In the genomic region with DNA sequence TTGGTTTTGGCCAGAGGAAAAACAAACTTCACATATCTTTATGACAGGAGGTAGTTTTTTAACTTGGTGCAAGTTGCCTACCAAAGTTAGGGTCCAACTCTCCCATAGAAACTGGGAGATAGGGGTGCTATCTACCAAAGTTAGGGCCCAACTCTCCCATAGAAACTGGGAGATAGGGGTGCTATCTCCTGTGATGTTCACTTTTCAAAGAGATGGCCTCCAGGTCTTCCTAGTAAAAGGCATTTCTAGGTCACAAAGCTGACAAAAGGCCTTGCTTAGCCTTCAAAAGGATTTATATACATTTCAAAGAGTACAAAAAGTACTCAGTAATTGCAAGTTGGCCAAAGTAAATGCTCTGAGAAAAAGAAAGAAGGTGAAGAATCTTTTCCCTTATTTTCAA, we compare ENCODE assay signal across 2 cellular contexts.
A peak's percentile ranks its signal among the peaks of the same experiment; 100 is the strongest.
TF ChIP-seq lines count a peak whose summit lies in the region.

No MANE protein-coding gene starts in this region.

TF ChIP-seq in GM23338, 12 proteins besides CTCF, POLR2A, EP300 and RAD21 (continued from another document):
- TF ChIP-seq, protein P1, sequence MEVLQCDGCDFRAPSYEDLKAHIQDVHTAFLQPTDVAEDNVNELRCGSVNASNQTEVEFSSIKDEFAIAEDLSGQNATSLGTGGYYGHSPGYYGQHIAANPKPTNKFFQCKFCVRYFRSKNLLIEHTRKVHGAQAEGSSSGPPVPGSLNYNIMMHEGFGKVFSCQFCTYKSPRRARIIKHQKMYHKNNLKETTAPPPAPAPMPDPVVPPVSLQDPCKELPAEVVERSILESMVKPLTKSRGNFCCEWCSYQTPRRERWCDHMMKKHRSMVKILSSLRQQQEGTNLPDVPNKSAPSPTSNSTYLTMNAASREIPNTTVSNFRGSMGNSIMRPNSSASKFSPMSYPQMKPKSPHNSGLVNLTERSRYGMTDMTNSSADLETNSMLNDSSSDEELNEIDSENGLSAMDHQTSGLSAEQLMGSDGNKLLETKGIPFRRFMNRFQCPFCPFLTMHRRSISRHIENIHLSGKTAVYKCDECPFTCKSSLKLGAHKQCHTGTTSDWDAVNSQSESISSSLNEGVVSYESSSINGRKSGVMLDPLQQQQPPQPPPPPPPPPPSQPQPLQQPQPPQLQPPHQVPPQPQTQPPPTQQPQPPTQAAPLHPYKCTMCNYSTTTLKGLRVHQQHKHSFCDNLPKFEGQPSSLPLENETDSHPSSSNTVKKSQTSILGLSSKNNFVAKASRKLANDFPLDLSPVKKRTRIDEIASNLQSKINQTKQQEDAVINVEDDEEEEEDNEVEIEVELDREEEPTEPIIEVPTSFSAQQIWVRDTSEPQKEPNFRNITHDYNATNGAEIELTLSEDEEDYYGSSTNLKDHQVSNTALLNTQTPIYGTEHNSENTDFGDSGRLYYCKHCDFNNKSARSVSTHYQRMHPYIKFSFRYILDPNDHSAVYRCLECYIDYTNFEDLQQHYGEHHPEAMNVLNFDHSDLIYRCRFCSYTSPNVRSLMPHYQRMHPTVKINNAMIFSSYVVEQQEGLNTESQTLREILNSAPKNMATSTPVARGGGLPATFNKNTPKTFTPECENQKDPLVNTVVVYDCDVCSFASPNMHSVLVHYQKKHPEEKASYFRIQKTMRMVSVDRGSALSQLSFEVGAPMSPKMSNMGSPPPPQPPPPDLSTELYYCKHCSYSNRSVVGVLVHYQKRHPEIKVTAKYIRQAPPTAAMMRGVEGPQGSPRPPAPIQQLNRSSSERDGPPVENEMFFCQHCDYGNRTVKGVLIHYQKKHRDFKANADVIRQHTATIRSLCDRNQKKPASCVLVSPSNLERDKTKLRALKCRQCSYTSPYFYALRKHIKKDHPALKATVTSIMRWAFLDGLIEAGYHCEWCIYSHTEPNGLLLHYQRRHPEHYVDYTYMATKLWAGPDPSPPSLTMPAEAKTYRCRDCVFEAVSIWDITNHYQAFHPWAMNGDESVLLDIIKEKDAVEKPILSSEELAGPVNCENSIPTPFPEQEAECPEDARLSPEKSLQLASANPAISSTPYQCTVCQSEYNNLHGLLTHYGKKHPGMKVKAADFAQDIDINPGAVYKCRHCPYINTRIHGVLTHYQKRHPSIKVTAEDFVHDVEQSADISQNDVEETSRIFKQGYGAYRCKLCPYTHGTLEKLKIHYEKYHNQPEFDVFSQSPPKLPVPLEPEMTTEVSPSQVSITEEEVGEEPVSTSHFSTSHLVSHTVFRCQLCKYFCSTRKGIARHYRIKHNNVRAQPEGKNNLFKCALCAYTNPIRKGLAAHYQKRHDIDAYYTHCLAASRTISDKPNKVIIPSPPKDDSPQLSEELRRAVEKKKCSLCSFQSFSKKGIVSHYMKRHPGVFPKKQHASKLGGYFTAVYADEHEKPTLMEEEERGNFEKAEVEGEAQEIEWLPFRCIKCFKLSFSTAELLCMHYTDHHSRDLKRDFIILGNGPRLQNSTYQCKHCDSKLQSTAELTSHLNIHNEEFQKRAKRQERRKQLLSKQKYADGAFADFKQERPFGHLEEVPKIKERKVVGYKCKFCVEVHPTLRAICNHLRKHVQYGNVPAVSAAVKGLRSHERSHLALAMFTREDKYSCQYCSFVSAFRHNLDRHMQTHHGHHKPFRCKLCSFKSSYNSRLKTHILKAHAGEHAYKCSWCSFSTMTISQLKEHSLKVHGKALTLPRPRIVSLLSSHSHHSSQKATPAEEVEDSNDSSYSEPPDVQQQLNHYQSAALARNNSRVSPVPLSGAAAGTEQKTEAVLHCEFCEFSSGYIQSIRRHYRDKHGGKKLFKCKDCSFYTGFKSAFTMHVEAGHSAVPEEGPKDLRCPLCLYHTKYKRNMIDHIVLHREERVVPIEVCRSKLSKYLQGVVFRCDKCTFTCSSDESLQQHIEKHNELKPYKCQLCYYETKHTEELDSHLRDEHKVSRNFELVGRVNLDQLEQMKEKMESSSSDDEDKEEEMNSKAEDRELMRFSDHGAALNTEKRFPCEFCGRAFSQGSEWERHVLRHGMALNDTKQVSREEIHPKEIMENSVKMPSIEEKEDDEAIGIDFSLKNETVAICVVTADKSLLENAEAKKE (CRISPR knock-in tag; IDR thresholded peaks at IDR 0.05), result 0 out of 2 replicates have a peak, but pooled peaks have one; percentile 18
- TF ChIP-seq NANOG (IDR thresholded peaks at IDR 0.05; ENCODE audit: borderline replicate concordance), result peak; percentile 26; the same call in 1 of the 2 replicates
- TF ChIP-seq ZNF114 (CRISPR knock-in tag; IDR thresholded peaks at IDR 0.05), result no peak

TF ChIP-seq in HepG2, 621 proteins besides CTCF, POLR2A, EP300 and RAD21:
- TF ChIP-seq, protein P2, sequence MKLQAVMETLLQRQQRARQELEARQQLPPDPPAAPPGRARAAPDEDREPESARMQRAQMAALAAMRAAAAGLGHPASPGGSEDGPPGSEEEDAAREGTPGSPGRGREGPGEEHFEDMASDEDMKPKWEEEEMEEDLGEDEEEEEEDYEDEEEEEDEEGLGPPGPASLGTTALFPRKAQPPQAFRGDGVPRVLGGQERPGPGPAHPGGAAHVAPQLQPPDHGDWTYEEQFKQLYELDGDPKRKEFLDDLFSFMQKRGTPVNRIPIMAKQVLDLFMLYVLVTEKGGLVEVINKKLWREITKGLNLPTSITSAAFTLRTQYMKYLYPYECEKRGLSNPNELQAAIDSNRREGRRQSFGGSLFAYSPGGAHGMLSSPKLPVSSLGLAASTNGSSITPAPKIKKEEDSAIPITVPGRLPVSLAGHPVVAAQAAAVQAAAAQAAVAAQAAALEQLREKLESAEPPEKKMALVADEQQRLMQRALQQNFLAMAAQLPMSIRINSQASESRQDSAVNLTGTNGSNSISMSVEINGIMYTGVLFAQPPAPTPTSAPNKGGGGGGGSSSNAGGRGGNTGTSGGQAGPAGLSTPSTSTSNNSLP (IDR thresholded peaks at IDR 0.05; ENCODE audit: low read depth, low read length), result no peak
- TF ChIP-seq SALL2 (CRISPR knock-in tag; IDR thresholded peaks at IDR 0.05) (no peak), ZNF644 (CRISPR knock-in tag; IDR thresholded peaks at IDR 0.05; ENCODE audit: low read depth) (no peak), USF2 (IDR thresholded peaks at IDR 0.05; ENCODE audit: low read depth, low read length) (no peak), USF2 (CRISPR knock-in tag; IDR thresholded peaks at IDR 0.05; ENCODE audit: borderline replicate concordance) (no peak), PLSCR1 (CRISPR knock-in tag; IDR thresholded peaks at IDR 0.05; ENCODE audit: borderline replicate concordance) (no peak), MAFG (CRISPR knock-in tag; IDR thresholded peaks at IDR 0.05) (no peak), ZNF782 (CRISPR knock-in tag; IDR thresholded peaks at IDR 0.05; ENCODE audit: borderline replicate concordance) (no peak), GATA4 (IDR thresholded peaks at IDR 0.05; ENCODE audit: borderline replicate concordance, low read depth) (no peak), GTF3A (CRISPR knock-in tag; conservative IDR thresholded peaks at IDR 0.05) (no peak), ZNF569 (CRISPR knock-in tag; IDR thresholded peaks at IDR 0.05; ENCODE audit: borderline replicate concordance) (no peak), KLF12 (CRISPR knock-in tag; IDR thresholded peaks at IDR 0.05; ENCODE audit: borderline replicate concordance) (no peak), CENPX (CRISPR knock-in tag; IDR thresholded peaks at IDR 0.05) (no peak)
- TF ChIP-seq, protein P3, sequence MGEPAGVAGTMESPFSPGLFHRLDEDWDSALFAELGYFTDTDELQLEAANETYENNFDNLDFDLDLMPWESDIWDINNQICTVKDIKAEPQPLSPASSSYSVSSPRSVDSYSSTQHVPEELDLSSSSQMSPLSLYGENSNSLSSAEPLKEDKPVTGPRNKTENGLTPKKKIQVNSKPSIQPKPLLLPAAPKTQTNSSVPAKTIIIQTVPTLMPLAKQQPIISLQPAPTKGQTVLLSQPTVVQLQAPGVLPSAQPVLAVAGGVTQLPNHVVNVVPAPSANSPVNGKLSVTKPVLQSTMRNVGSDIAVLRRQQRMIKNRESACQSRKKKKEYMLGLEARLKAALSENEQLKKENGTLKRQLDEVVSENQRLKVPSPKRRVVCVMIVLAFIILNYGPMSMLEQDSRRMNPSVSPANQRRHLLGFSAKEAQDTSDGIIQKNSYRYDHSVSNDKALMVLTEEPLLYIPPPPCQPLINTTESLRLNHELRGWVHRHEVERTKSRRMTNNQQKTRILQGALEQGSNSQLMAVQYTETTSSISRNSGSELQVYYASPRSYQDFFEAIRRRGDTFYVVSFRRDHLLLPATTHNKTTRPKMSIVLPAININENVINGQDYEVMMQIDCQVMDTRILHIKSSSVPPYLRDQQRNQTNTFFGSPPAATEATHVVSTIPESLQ (CRISPR knock-in tag; conservative IDR thresholded peaks at IDR 0.05), result no peak
TF ChIP-seq in HepG2: peak in this region for 0.
